Comparison of ENCODE assay signal across 31 cellular contexts in the genomic region with DNA sequence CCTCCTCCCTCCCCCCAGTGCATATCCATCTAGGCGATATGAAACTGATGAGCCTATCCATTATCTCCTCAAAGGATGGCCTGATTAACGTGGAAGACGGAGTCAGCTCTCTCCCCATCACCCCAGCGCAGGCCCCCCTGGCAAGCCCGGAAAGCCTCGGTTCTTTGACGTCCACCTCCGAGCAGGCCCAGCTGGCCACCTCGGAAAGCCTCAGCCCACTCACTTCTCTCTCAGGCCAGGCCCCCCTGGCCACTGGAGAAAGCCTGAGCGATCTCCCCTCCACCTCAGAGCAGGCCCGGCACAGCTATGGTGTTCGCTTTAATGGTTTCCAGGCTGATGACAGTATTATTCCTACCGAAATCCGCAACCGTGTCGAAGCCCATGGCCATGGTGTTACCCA. TPM values are rescaled to one million over a fixed set of nuclear protein-coding genes. Genes with fewer than 3 reads are reported as not detected.
"Had no signal": no experiment of that assay in that cellular context is flagged by ENCODE, and none has a peak within 500 bp of the region (broad histone marks: within the 10 kb centered on the region; RNA-seq: fewer than 3 reads in every experiment).

No MANE protein-coding gene starts in this region.

- H3K27ac Mint-ChIP-seq: stimulated activated effector memory CD8-positive, alpha-beta T cell treated with anti-CD3 and anti-CD28 coated beads, Interleukin-12 subunit alpha, Interleukin-12 subunit beta, amount 100 ng/mL, for 72 hours; stimulated activated memory B cell treated with anti-CD40 and anti-IgM and Interleukin-4, amounts not matched to agents 10 μg/mL and 1 μg/mL and 100 μg/mL, for 72 hours; stimulated activated naive B cell treated with anti-CD40 and anti-IgM and Interleukin-4, amounts not matched to agents 10 μg/mL and 1 μg/mL and 100 μg/mL, for 72 hours; stimulated activated naive CD8-positive, alpha-beta T cell treated with anti-CD3 and anti-CD28 coated beads, Interleukin-15, amount 100 ng/mL, for 72 hours; stimulated activated naive CD8-positive, alpha-beta T cell treated with anti-CD3 and anti-CD28 coated beads, Interleukin-15, Interleukin-2, amounts not matched to agents 100 ng/mL and 50 ng/mL, for 24 hours; type B pancreatic cell had no signal

- H3K36me3 Mint-ChIP-seq: stimulated activated effector memory CD8-positive, alpha-beta T cell treated with anti-CD3 and anti-CD28 coated beads, Interleukin-12 subunit alpha, Interleukin-12 subunit beta, amount 100 ng/mL, for 72 hours; stimulated activated memory B cell treated with anti-CD40 and anti-IgM and Interleukin-4, amounts not matched to agents 10 μg/mL and 1 μg/mL and 100 μg/mL, for 72 hours; stimulated activated naive B cell treated with anti-CD40 and anti-IgM and Interleukin-4, amounts not matched to agents 10 μg/mL and 1 μg/mL and 100 μg/mL, for 72 hours; type B pancreatic cell had no signal

- DNase-seq: stimulated activated CD4-positive, alpha-beta T cell treated with anti-CD3 and anti-CD28 coated beads, Interleukin-2, amount 100 ng/mL, for 48 hours; stimulated activated CD4-positive, alpha-beta T cell treated with anti-CD3 and anti-CD28 coated beads, Interleukin-4, amount 100 ng/mL, for 1 hour; stimulated activated CD4-positive, alpha-beta T cell treated with anti-CD3 and anti-CD28 coated beads, Interleukin-4, amount 100 ng/mL, for 24 hours; stimulated activated CD4-positive, alpha-beta T cell treated with anti-CD3 and anti-CD28 coated beads, Interleukin-4, amount 100 ng/mL, for 4 hours; stimulated activated CD8-positive, alpha-beta memory T cell treated with anti-CD3 and anti-CD28 coated beads, Interleukin-4, amount 100 ng/mL, for 48 hours; stimulated activated naive B cell treated with anti-CD40 and anti-IgM and Interleukin-4, amounts not matched to agents 10 μg/mL and 1 μg/mL and 100 μg/mL, for 72 hours; stimulated activated naive CD4-positive, alpha-beta T cell treated with Interleukin-2 at 50 U/mL for 16 hours; stimulated activated naive CD8-positive, alpha-beta T cell treated with anti-CD3 and anti-CD28 coated beads, Interleukin-15, amount 100 ng/mL, for 72 hours; stimulated activated naive CD8-positive, alpha-beta T cell treated with anti-CD3 and anti-CD28 coated beads, Interleukin-15, Interleukin-2, amounts not matched to agents 100 U/mL and 50 U/mL, for 24 hours; stomach; substantia nigra; testis; thyroid gland; tibial artery; transverse colon; trophoblast cell; upper lobe of right lung; uterus had no signal

- H3K27ac ChIP-seq: stomach, suprapubic skin, testis, thoracic aorta, thyroid gland, tibial artery, tibial nerve, transverse colon, upper lobe of left lung, upper lobe of right lung, uterus, vagina had no signal

- H3K4me3 ChIP-seq: stomach, suprapubic skin, testis, thoracic aorta, thyroid gland, tibial artery, tibial nerve, transverse colon, upper lobe of left lung, upper lobe of right lung, uterus, vagina had no signal

- H3K4me3 Mint-ChIP-seq: stimulated activated effector memory CD8-positive, alpha-beta T cell treated with anti-CD3 and anti-CD28 coated beads, Interleukin-12 subunit alpha, Interleukin-12 subunit beta, amount 100 ng/mL, for 72 hours; stimulated activated memory B cell treated with anti-CD40 and anti-IgM and Interleukin-4, amounts not matched to agents 10 μg/mL and 1 μg/mL and 100 μg/mL, for 72 hours; stimulated activated naive B cell treated with anti-CD40 and anti-IgM and Interleukin-4, amounts not matched to agents 10 μg/mL and 1 μg/mL and 100 μg/mL, for 72 hours; stimulated activated naive CD8-positive, alpha-beta T cell treated with anti-CD3 and anti-CD28 coated beads, Interleukin-15, amount 100 ng/mL, for 72 hours; stimulated activated naive CD8-positive, alpha-beta T cell treated with anti-CD3 and anti-CD28 coated beads, Interleukin-15, Interleukin-2, amounts not matched to agents 100 ng/mL and 50 ng/mL, for 24 hours; type B pancreatic cell had no signal

- H3K9me3 Mint-ChIP-seq: stimulated activated effector memory CD8-positive, alpha-beta T cell treated with anti-CD3 and anti-CD28 coated beads, Interleukin-12 subunit alpha, Interleukin-12 subunit beta, amount 100 ng/mL, for 72 hours; stimulated activated memory B cell treated with anti-CD40 and anti-IgM and Interleukin-4, amounts not matched to agents 10 μg/mL and 1 μg/mL and 100 μg/mL, for 72 hours; stimulated activated naive CD8-positive, alpha-beta T cell treated with anti-CD3 and anti-CD28 coated beads, Interleukin-15, amount 100 ng/mL, for 72 hours; stimulated activated naive CD8-positive, alpha-beta T cell treated with anti-CD3 and anti-CD28 coated beads, Interleukin-15, Interleukin-2, amounts not matched to agents 100 ng/mL and 50 ng/mL, for 24 hours; type B pancreatic cell had no signal

- H3K4me1 Mint-ChIP-seq: stimulated activated effector memory CD8-positive, alpha-beta T cell treated with anti-CD3 and anti-CD28 coated beads, Interleukin-12 subunit alpha, Interleukin-12 subunit beta, amount 100 ng/mL, for 72 hours; stimulated activated memory B cell treated with anti-CD40 and anti-IgM and Interleukin-4, amounts not matched to agents 10 μg/mL and 1 μg/mL and 100 μg/mL, for 72 hours; stimulated activated naive B cell treated with anti-CD40 and anti-IgM and Interleukin-4, amounts not matched to agents 10 μg/mL and 1 μg/mL and 100 μg/mL, for 72 hours; stimulated activated naive CD8-positive, alpha-beta T cell treated with anti-CD3 and anti-CD28 coated beads, Interleukin-15, amount 100 ng/mL, for 72 hours had no signal

- H3K27me3 Mint-ChIP-seq: stimulated activated naive CD8-positive, alpha-beta T cell treated with anti-CD3 and anti-CD28 coated beads, Interleukin-15, Interleukin-2, amounts not matched to agents 100 ng/mL and 50 ng/mL, for 24 hours; type B pancreatic cell had no signal

RNA-seq across cellular contexts. Expression of a gene that starts 14.8 kb away (rescaled TPM):
- total RNA-seq: subcutaneous adipose tissue, thoracic aorta, transverse colon, upper lobe of left lung, upper lobe of right lung had no signal

RNA-seq across cellular contexts. Expression of a gene that starts 46.1 kb away (rescaled TPM):
- total RNA-seq: stomach, subcutaneous adipose tissue, suprapubic skin, temporal lobe, thoracic aorta, thyroid gland, tibial nerve, transverse colon, upper lobe of right lung, ureter, urinary bladder, uterus, vagina had no signal

RNA-seq across cellular contexts. Expression of a gene that starts 56.6 kb away (rescaled TPM):
- total RNA-seq: stomach, subcutaneous adipose tissue, suprapubic skin, temporal lobe, thoracic aorta, thyroid gland, tibial nerve, transverse colon, upper lobe of left lung, upper lobe of right lung, ureter, urinary bladder, uterus, vagina had no signal
